Comparison of ENCODE assay signal across 36 cellular contexts in the genomic region with DNA sequence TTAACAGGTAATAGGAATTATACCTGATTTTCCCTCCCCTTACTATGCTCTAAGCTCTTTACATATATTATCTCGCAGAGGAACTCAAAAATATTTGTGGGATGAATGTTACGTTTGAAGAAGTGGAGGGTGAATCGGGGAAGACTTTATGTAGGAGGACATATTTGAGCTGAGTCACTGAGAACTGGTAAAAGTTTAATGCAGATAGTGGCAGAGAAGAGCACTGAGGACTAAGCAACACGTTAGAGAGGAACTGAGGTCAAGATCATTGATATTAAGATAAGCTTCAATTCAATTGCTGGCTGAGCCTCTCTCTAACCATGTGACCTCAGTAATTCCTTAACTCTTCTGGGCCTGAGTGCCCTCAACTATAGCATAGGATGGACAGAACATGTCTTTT. TPM values are rescaled to one million over a fixed set of nuclear protein-coding genes. Genes with fewer than 3 reads are reported as not detected.
DNase-seq lines count a peak whose midpoint lies in the region; ATAC-seq, FAIRE-seq and TF ChIP-seq lines count a peak whose summit lies in the region.
"Had no signal": no experiment of that assay in that cellular context is flagged by ENCODE, and none has a peak within 500 bp of the region (broad histone marks: within the 10 kb centered on the region; RNA-seq: fewer than 3 reads in every experiment).

No MANE protein-coding gene starts in this region.

- H3K4me3 Mint-ChIP-seq in HFFc6 = no peak overlapping the region
- H3K4me3 Mint-ChIP-seq: activated B cell treated with CpG ODN at 0.5 μM for 24 hours; activated T-cell treated with anti-CD3 and anti-CD28 coated beads, Interleukin-2, amount 50 U/mL, for 72 hours; endodermal cell; stimulated activated naive CD8-positive, alpha-beta T cell treated with anti-CD3 and anti-CD28 coated beads, Interleukin-15, amount 100 ng/mL, for 72 hours had no signal

- H3K36me3 Mint-ChIP-seq in HFFc6 (ENCODE audit: low read depth) = peaks cover 2% of the 10 kb centered on the region; the same call in 1 of the 2 replicates

- H3K27me3 ChIP-seq in brain microvascular endothelial cell (replicated peaks) = no peaks in the 10 kb centered on the region
- H3K27me3 ChIP-seq: body of pancreas, sigmoid colon, SJCRH30 had no signal

- ATAC-seq in HG03196 (IDR thresholded peaks at IDR 0.05; ENCODE audit: unreplicated experiment) = no peak
- ATAC-seq: activated T-cell treated with anti-CD3 and anti-CD28 coated beads, Interleukin-2, amount 50 U/mL, for 72 hours; body of pancreas; esophagus mucosa; stimulated activated naive CD8-positive, alpha-beta T cell treated with anti-CD3 and anti-CD28 coated beads, Interleukin-15, amount 100 ng/mL, for 72 hours had no signal

- no peak overlapping the region for H3K27ac ChIP-seq in brain microvascular endothelial cell
- H3K27ac ChIP-seq: body of pancreas, left ventricle myocardium inferior, prostate gland, sigmoid colon, SJCRH30 had no signal

- FAIRE-seq in RCC 7860 (lab: Jason Lieb, UNC) = peak; percentile 78
- FAIRE-seq: HTR-8/SVneo, islet of Langerhans had no signal

- TF ChIP-seq CTCF in HFFc6 (IDR thresholded peaks at IDR 0.05) (no peak), brain microvascular endothelial cell (IDR thresholded peaks at IDR 0.05; ENCODE audit: low read depth, low read length, missing control alignments) (no peak)

- no peak overlapping the region for H3K4me3 ChIP-seq in brain microvascular endothelial cell (ENCODE audit: low read depth, low read length)
- H3K4me3 ChIP-seq: body of pancreas, left ventricle myocardium inferior, prostate gland, sigmoid colon, SJCRH30 had no signal

- H3K9me3 Mint-ChIP-seq in HFFc6 = peaks cover under 1% of the 10 kb centered on the region; the same call in 1 of the 2 replicates
- H3K9me3 Mint-ChIP-seq: activated B cell treated with CpG ODN at 0.5 μM for 24 hours; activated T-cell treated with anti-CD3 and anti-CD28 coated beads, Interleukin-2, amount 50 U/mL, for 72 hours had no signal

- in situ Hi-C loops in brain microvascular endothelial cell (cut with HindIII; ENCODE audit: low pct_ligation_motif_present, low sequenced_read_pairs) = no loop called here

- peaks cover 19% of the 10 kb centered on the region for H3K4me1 Mint-ChIP-seq in HFFc6 (ENCODE audit: low read depth)
- H3K4me1 Mint-ChIP-seq: activated B cell treated with CpG ODN at 0.5 μM for 24 hours; stimulated activated naive CD8-positive, alpha-beta T cell treated with anti-CD3 and anti-CD28 coated beads, Interleukin-15, amount 100 ng/mL, for 72 hours had no signal

- DNase-seq in HFFc6 = peak; percentile 17
- peak; percentile 48 for DNase-seq in RCC 7860 (ENCODE audit: low spot score)
- DNase-seq in brain microvascular endothelial cell = peak; percentile 14
- peak; percentile 15 for DNase-seq in putamen (ENCODE audit: low spot score)
- DNase-seq in NCI-H1105 treated with DMSO at 0.1 percent for 48 hours (lab: John Stamatoyannopoulos, UW) = no peak
- DNase-seq in activated naive CD4-positive, alpha-beta T cell treated with anti-CD3 and anti-CD28 coated beads, Interleukin-2, amount 50 U/mL, for 16 hours = no peak
- DNase-seq: activated B cell treated with CpG ODN at 0.5 μM for 24 hours; activated CD4-positive, alpha-beta T cell treated with anti-CD3 and anti-CD28 coated beads, Interleukin-2, amount 50 U/mL, for 4 hours; activated naive CD4-positive, alpha-beta T cell; activated T-cell treated with anti-CD3 and anti-CD28 coated beads, Interleukin-2, amount 50 U/mL, for 72 hours; body of pancreas; C1 segment of cervical spinal cord; cerebellar nuclear complex; dermis blood vessel endothelial cell; DMS79 treated with DMSO at 0.1 percent for 48 hours; endodermal cell; KG1; left ventricle myocardium inferior; mesenchymal stem cell; MM.1S; NCI-H146; NCI-H2107; NCI-H446; NCI-H774; RPMI8226; sigmoid colon; SJCRH30; stimulated activated CD4-positive, alpha-beta T cell treated with anti-CD3 and anti-CD28 coated beads, Interleukin-12 subunit alpha, Interleukin-12 subunit beta, amount 100 ng/mL, for 4 hours; stimulated activated CD4-positive, alpha-beta T cell treated with anti-CD3 and anti-CD28 coated beads, Interleukin-2, amount 100 ng/mL, for 48 hours; stimulated activated naive CD8-positive, alpha-beta T cell treated with anti-CD3 and anti-CD28 coated beads, Interleukin-15, amount 100 ng/mL, for 72 hours; T-helper 9 cell had no signal

- no peak overlapping the region for H3K27ac Mint-ChIP-seq in HFFc6
- H3K27ac Mint-ChIP-seq: activated B cell treated with CpG ODN at 0.5 μM for 24 hours; activated T-cell treated with anti-CD3 and anti-CD28 coated beads, Interleukin-2, amount 50 U/mL, for 72 hours; endodermal cell; stimulated activated naive CD8-positive, alpha-beta T cell treated with anti-CD3 and anti-CD28 coated beads, Interleukin-15, amount 100 ng/mL, for 72 hours had no signal

- H3K27me3 Mint-ChIP-seq in HFFc6 (ENCODE audit: insufficient read depth) = peaks cover 13% of the 10 kb centered on the region
- H3K27me3 Mint-ChIP-seq: stimulated activated naive CD8-positive, alpha-beta T cell treated with anti-CD3 and anti-CD28 coated beads, Interleukin-15, amount 100 ng/mL, for 72 hours had no signal

- no peaks in the 10 kb centered on the region for H3K36me3 ChIP-seq in brain microvascular endothelial cell (replicated peaks)
- H3K36me3 ChIP-seq: left ventricle myocardium inferior, prostate gland, sigmoid colon, SJCRH30 had no signal

RNA-seq across cellular contexts. Expression of a gene that starts 26.4 kb away (rescaled TPM):
- total RNA-seq in HFFc6 (2021; fragmentation: NEBNext Ultra II Directional; extraction: Animal tissue kit (Norgen Biotek cat#: 25700)) = 10 to 100 TPM; 21.0 to 26.2 (median 22.5) TPM

Comparison
In these comparisons a context has a peak if more than half of its experiments do, and no peak if none do; other contexts are left out.
1. DNase-seq: peak in HFFc6 (single experiment), RCC 7860 (single experiment), brain microvascular endothelial cell (single experiment) and putamen (single experiment); none in NCI-H1105 treated with DMSO at 0.1 percent for 48 hours (single experiment) and activated naive CD4-positive, alpha-beta T cell treated with anti-CD3 and anti-CD28 coated beads, Interleukin-2, amount 50 U/mL, for 16 hours (single experiment).